22 cellular contexts compared by ENCODE assay signal in genomic region chr13:102298051-102298450, GRCh38.
"Had no signal": no experiment of that assay in that cellular context is flagged by ENCODE, and none has a peak within 500 bp of the region (broad histone marks: within the 10 kb centered on the region; RNA-seq: fewer than 3 reads in every experiment).

No MANE protein-coding gene starts in this region.

- DNase-seq: colonic mucosa; cortex of kidney; dermis blood vessel endothelial cell; dorsolateral prefrontal cortex; effector CD4-positive, alpha-beta T cell; effector CD8-positive, alpha-beta T cell; effector memory CD4-positive, alpha-beta T cell; effector memory CD8-positive, alpha-beta T cell; endodermal cell; erythroblast; esophagus squamous epithelium; foreskin fibroblast; foreskin keratinocyte; foreskin melanocyte; gastrocnemius medialis; glutamatergic neuron; heart left ventricle; heart right ventricle had no signal

- H3K27me3 ChIP-seq: colonic mucosa, dorsolateral prefrontal cortex, esophagus muscularis mucosa, esophagus squamous epithelium, foreskin keratinocyte, gastrocnemius medialis, gastroesophageal sphincter, heart left ventricle, heart right ventricle had no signal

- H3K36me3 ChIP-seq: colonic mucosa, esophagus muscularis mucosa, esophagus squamous epithelium, gastrocnemius medialis, gastroesophageal sphincter, heart left ventricle, heart right ventricle had no signal

- H3K9me3 ChIP-seq: colonic mucosa, esophagus muscularis mucosa, esophagus squamous epithelium, gastrocnemius medialis, gastroesophageal sphincter, heart left ventricle, heart right ventricle had no signal

- H3K4me3 ChIP-seq: colonic mucosa, coronary artery, dorsolateral prefrontal cortex, esophagus muscularis mucosa, esophagus squamous epithelium, gastrocnemius medialis, gastroesophageal sphincter, heart left ventricle, heart right ventricle had no signal

- H3K27ac ChIP-seq: colonic mucosa, coronary artery, epithelial cell of prostate, esophagus muscularis mucosa, foreskin keratinocyte, gastrocnemius medialis, gastroesophageal sphincter, heart left ventricle, heart right ventricle had no signal

- H3K4me1 ChIP-seq: colonic mucosa, foreskin keratinocyte, gastrocnemius medialis had no signal
